Comparison of ENCODE assay signal across 8 cellular contexts in the genomic region with DNA sequence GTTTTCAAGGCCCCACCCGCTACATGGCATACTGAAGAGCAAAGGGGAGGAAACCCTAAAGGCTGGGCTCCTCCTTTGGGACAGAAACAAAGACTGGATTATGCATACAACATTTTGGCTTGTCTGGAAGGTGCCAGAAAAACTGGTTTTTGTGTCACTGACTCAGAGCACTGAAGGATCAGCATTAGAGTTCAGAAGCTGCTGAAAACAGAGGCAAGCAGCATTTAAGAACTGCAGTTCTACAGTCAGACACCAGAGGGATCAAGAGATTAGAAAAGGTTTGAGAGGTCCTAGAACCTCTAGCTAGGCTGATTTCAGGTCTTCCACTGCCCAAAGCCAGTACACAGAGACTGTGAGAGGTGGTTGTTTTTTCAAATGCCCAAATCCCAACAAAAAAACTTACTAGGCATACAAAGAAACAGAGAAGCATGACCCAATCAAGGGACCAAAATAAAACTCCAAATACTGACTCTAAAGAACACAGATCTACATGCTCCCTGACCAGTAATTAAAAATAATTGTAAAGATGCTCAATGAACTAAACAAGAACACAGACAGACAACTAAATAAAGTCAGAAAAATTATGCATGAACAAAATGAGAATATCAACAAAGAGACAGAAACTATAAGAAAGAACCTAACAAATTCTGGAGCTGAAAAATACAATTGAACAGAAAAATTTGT.
DNase-seq lines count a peak whose midpoint lies in the region; ATAC-seq and TF ChIP-seq lines count a peak whose summit lies in the region.

No MANE protein-coding gene starts in this region.

- H3K27ac ChIP-seq in SJCRH30: no peak overlapping the region

- no peaks in the 10 kb centered on the region for H3K4me1 ChIP-seq in SJCRH30

- H3K27me3 ChIP-seq in SJCRH30: no peaks in the 10 kb centered on the region

- no peak overlapping the region for H3K4me3 ChIP-seq in SJCRH30
- H3K4me3 ChIP-seq in fibroblast of the aortic adventitia (ENCODE audit: low read depth, low read length): no peak overlapping the region

- peak; percentile 26 for DNase-seq in NCI-H748 (lab: John Stamatoyannopoulos, UW; ENCODE audit: unreplicated experiment)
- DNase-seq in NCI-H748 treated with DMSO at 0.1 percent for 48 hours (lab: John Stamatoyannopoulos, UW): no peak
- peak; percentile 44 to 75 for DNase-seq in SJCRH30
- peak; percentile 90 for DNase-seq in fibroblast of the aortic adventitia (ENCODE audit: low read depth)
- peak; percentile 76 for DNase-seq in renal cortical epithelial cell (ENCODE audit: low read depth)
- DNase-seq in T-helper 9 cell: no peak

- no peak for ATAC-seq in GM18517 (IDR thresholded peaks at IDR 0.05; ENCODE audit: unreplicated experiment)

- peak; percentile 63 for TF ChIP-seq CTCF in LNCAP (IDR thresholded peaks at IDR 0.05)
- peak; percentile 87 for TF ChIP-seq CTCF in fibroblast of the aortic adventitia (IDR thresholded peaks at IDR 0.05; ENCODE audit: insufficient read depth, low read length)

- peaks cover 53% of the 10 kb centered on the region for H3K36me3 ChIP-seq in SJCRH30

- H3K9me3 ChIP-seq in SJCRH30 (replicated peaks): peaks cover 11% of the 10 kb centered on the region; the same call in 1 of the 2 replicates

Comparison
In these comparisons a context has a peak if more than half of its experiments do, and no peak if none do; other contexts are left out.
1. DNase-seq: peak in NCI-H748 (single experiment), SJCRH30 (2 of 2), fibroblast of the aortic adventitia (single experiment) and renal cortical epithelial cell (single experiment); none in NCI-H748 treated with DMSO at 0.1 percent for 48 hours (single experiment) and T-helper 9 cell (single experiment).